ENCODE assay signal across 15 cellular contexts in the genomic region with DNA sequence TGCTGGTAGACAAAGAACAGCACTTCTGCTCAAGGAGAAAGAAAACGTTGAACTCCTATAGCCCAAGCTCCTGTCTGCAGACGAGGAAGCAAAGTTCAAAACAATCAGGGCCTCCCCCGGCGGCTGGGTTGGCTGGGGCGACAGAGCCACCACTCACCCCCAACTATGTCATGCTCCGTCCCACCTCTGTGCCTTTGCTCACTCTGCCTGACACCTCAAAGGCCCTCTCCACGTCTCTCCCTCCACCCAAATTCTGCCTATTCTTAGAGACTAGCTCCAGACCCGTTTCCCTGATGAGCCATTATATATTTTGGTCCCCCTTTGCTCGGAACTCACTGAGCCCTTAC.
"Had no signal": no experiment of that assay in that cellular context is flagged by ENCODE, and none has a peak within 500 bp of the region (broad histone marks: within the 10 kb centered on the region; RNA-seq: fewer than 3 reads in every experiment).

No MANE protein-coding gene starts in this region.

- H3K27ac ChIP-seq: left lung, neural progenitor cell had no signal

- DNase-seq: activated CD4-positive, alpha-beta T cell treated with anti-CD3 and anti-CD28 coated beads for 36 hours; activated CD4-positive, alpha-beta T cell treated with anti-CD3 and anti-CD28 coated beads, Interleukin-2, amount 50 U/mL, for 48 hours; activated naive CD8-positive, alpha-beta T cell treated with anti-CD3 and anti-CD28 coated beads for 36 hours; amniotic stem cell; caudate nucleus; hippocampal formation; left lung; naive B cell; stimulated activated CD4-positive, alpha-beta T cell treated with anti-CD3 and anti-CD28 coated beads, Interleukin-12 subunit alpha, Interleukin-12 subunit beta, amount 100 ng/mL, for 4 hours; stimulated activated CD4-positive, alpha-beta T cell treated with anti-CD3 and anti-CD28 coated beads, Interleukin-1b, Interleukin-23, amount 100 ng/mL, for 48 hours; SW 1271; trophoblast cell had no signal

- H3K36me3 ChIP-seq: left lung, neural progenitor cell had no signal

- H3K9me3 ChIP-seq: left lung had no signal

- H3K27me3 ChIP-seq: left lung, neural progenitor cell had no signal

- ATAC-seq: activated CD4-positive, alpha-beta T cell treated with anti-CD3 and anti-CD28 coated beads for 36 hours; esophagus mucosa; left lung; sciatic nerve had no signal

- H3K4me3 ChIP-seq: left lung, neural progenitor cell had no signal
